Comparison of ENCODE assay signal across 1 cellular context in genomic region chr3:162224736-162225135, GRCh38.
TF ChIP-seq lines count a peak whose summit lies in the region.

No MANE protein-coding gene starts in this region.

TF ChIP-seq in SK-N-SH treated with all-trans-retinoic acid at 6 μM for 48 hours, 23 proteins besides CTCF, POLR2A, EP300 and RAD21 (continued from another document):
- TF ChIP-seq TSHZ2 (CRISPR knock-in tag; IDR thresholded peaks at IDR 0.05), result no peak
- no peak for TF ChIP-seq PPARA (CRISPR knock-in tag; IDR thresholded peaks at IDR 0.05; ENCODE audit: borderline replicate concordance)
